In genomic region chr16:11636172-11636721, GRCh38 we compare ENCODE assay signal across 11 cellular contexts. TPM values are rescaled to one million over a fixed set of nuclear protein-coding genes. Genes with fewer than 3 reads are reported as not detected.
A peak's percentile ranks its signal among the peaks of the same experiment; 100 is the strongest.
DNase-seq lines count a peak whose midpoint lies in the region; ATAC-seq and TF ChIP-seq lines count a peak whose summit lies in the region.
"Had no signal": no experiment of that assay in that cellular context is flagged by ENCODE, and none has a peak within 500 bp of the region (broad histone marks: within the 10 kb centered on the region; RNA-seq: fewer than 3 reads in every experiment).

No MANE protein-coding gene starts in this region.

- no peak for ATAC-seq in Right ventricle myocardium inferior
- no peak for ATAC-seq in HG03521 (IDR thresholded peaks at IDR 0.05; ENCODE audit: unreplicated experiment)

- TF ChIP-seq CTCF in left ventricle myocardium inferior (IDR thresholded peaks at IDR 0.05; ENCODE audit: borderline replicate concordance), result no peak

- no peaks in the 10 kb centered on the region for H3K27me3 ChIP-seq in left ventricle myocardium inferior (ENCODE audit: low read depth)
- no peaks in the 10 kb centered on the region for H3K27me3 ChIP-seq in NT2/D1 (ENCODE audit: insufficient read depth, insufficient read length)

- no peak overlapping the region for H3K4me3 ChIP-seq in left ventricle myocardium inferior
- no peak overlapping the region for H3K4me3 ChIP-seq in NT2/D1 (ENCODE audit: insufficient read length, low read depth)

- H3K9me3 ChIP-seq in left ventricle myocardium inferior (replicated peaks) (no peaks in the 10 kb centered on the region), NT2/D1 (ENCODE audit: insufficient read depth, low read length) (no peaks in the 10 kb centered on the region)

- H3K36me3 ChIP-seq in left ventricle myocardium inferior (no peaks in the 10 kb centered on the region), NT2/D1 (ENCODE audit: insufficient read depth, insufficient read length, low read length) (no peaks in the 10 kb centered on the region)

- intact Hi-C loops in Right ventricle myocardium inferior (cut with DNase I), result loop anchor here (5.0 kb wide), 1 partner anchor 34 kb away; no protein-coding TSS in a partner anchor
- intact Hi-C loops in left ventricle myocardium inferior (cut with micrococcal nuclease), result no loop called here

- H3K4me1 ChIP-seq in left ventricle myocardium inferior (peaks cover 26% of the 10 kb centered on the region), NT2/D1 (ENCODE audit: insufficient read depth, insufficient read length) (peaks cover 29% of the 10 kb centered on the region)

- no peak overlapping the region for H3K27ac ChIP-seq in left ventricle myocardium inferior (replicated peaks)

- H3K9ac ChIP-seq in NT2/D1 (ENCODE audit: insufficient read length, low read depth), result no peak overlapping the region

- peak; percentile 40 for DNase-seq in Right ventricle myocardium inferior (ENCODE audit: missing footprints)
- no peak for DNase-seq in left ventricle myocardium inferior
- peak; percentile 63 for DNase-seq in NT2/D1 (ENCODE audit: low read depth, low spot score)
- DNase-seq in islet precursor cell, result peak; percentile 90
- DNase-seq in activated effector memory CD4-positive, alpha-beta T cell treated with anti-CD3 and anti-CD28 coated beads, Interleukin-2, amount 50 U/mL, for 16 hours, result no peak
- no peak for DNase-seq in pons (ENCODE audit: low spot score)
- no peak for DNase-seq in NCI-H1694 treated with DMSO at 0.1 percent for 48 hours (lab: John Stamatoyannopoulos, UW)
- DNase-seq: activated T-cell treated with anti-CD3 and anti-CD28 coated beads, Interleukin-2, amount 50 U/mL, for 1 hour; hippocampal formation; NCI-H1048 had no signal

RNA-seq across cellular contexts. Expression of gene SNN, which starts 32.0 kb away (rescaled TPM):
- 27.7 TPM for total RNA-seq in Right ventricle myocardium inferior
- 28.2 TPM for total RNA-seq in left ventricle myocardium inferior

RNA-seq across cellular contexts. Expression of gene LITAF, which starts 49.5 kb away (rescaled TPM):
- total RNA-seq in Right ventricle myocardium inferior (78.4 TPM), left ventricle myocardium inferior (55.6 TPM)

Comparison
In these comparisons a context has a peak if more than half of its experiments do, and no peak if none do; other contexts are left out.
1. DNase-seq: peak in Right ventricle myocardium inferior (single experiment), NT2/D1 (single experiment) and islet precursor cell (single experiment); none in left ventricle myocardium inferior (single experiment), activated effector memory CD4-positive, alpha-beta T cell treated with anti-CD3 and anti-CD28 coated beads, Interleukin-2, amount 50 U/mL, for 16 hours (single experiment), pons (single experiment) and NCI-H1694 treated with DMSO at 0.1 percent for 48 hours (single experiment).